ENCODE assay signal across 13 cellular contexts in genomic region chr10:59891349-59891748, GRCh38. TPM values are rescaled to one million over a fixed set of nuclear protein-coding genes. Genes with fewer than 3 reads are reported as not detected.
DNase-seq lines count a peak whose midpoint lies in the region; ATAC-seq and TF ChIP-seq lines count a peak whose summit lies in the region.
"Had no signal": no experiment of that assay in that cellular context is flagged by ENCODE, and none has a peak within 500 bp of the region (broad histone marks: within the 10 kb centered on the region; RNA-seq: fewer than 3 reads in every experiment).

No MANE protein-coding gene starts in this region.

- POLR2A ChIA-PET in MCF 10A (lab: Yijun Ruan, JAX) = interaction anchor here (0.6 to 1.5 kb wide), 2 partner anchors 16 to 26 kb away, joined by 3 read pairs; no protein-coding TSS in a partner anchor

- H3K4me1 ChIP-seq in smooth muscle cell (ENCODE audit: low read depth) = peaks cover 14% of the 10 kb centered on the region

- no peak for TF ChIP-seq CTCF in MCF 10A (IDR thresholded peaks at IDR 0.05; ENCODE audit: unreplicated experiment)
- TF ChIP-seq CTCF in smooth muscle cell (IDR thresholded peaks at IDR 0.05; ENCODE audit: borderline replicate concordance, insufficient read depth, poor library complexity, severe bottlenecking) = no peak
- no peak for TF ChIP-seq CTCF in foreskin fibroblast (IDR thresholded peaks at IDR 0.05; ENCODE audit: low read depth, low read length)

- H3K4me3 Mint-ChIP-seq in MCF 10A (ENCODE audit: unreplicated experiment) = no peak overlapping the region
- H3K4me3 Mint-ChIP-seq: activated CD8-positive, alpha-beta T cell treated with anti-CD3 and anti-CD28 coated beads, Interleukin-2, amount 10 ng/mL, durations not matched to agents 7 days and 5 days; immature natural killer cell; stimulated activated effector memory CD8-positive, alpha-beta T cell treated with anti-CD3 and anti-CD28 coated beads, Interleukin-12 subunit alpha, Interleukin-12 subunit beta, amount 100 ng/mL, for 72 hours had no signal

- H3K9me3 Mint-ChIP-seq in MCF 10A (ENCODE audit: unreplicated experiment) = no peaks in the 10 kb centered on the region
- H3K9me3 Mint-ChIP-seq: immature natural killer cell; stimulated activated effector memory CD8-positive, alpha-beta T cell treated with anti-CD3 and anti-CD28 coated beads, Interleukin-12 subunit alpha, Interleukin-12 subunit beta, amount 100 ng/mL, for 72 hours had no signal

- 79% methylated on average over 3 of the region's 3 CpGs for WGBS in smooth muscle cell (ENCODE audit: low lambda C conversion rate)

- H4K20me1 ChIP-seq in smooth muscle cell (ENCODE audit: low read depth) = peaks cover 100% of the 10 kb centered on the region

- CTCF ChIA-PET in MCF 10A (lab: Yijun Ruan, JAX) = interaction anchor here (3.6 to 6.0 kb wide), 2 partner anchors 15 to 26 kb away, joined by 19 to 41 read pairs; partner anchors contain the start of gene CCDC6

- intact Hi-C loops in MCF 10A (cut with micrococcal nuclease) (no loop called here), head of caudate nucleus (cut with DNase I) (no loop called here)

- H3K27me3 ChIP-seq in smooth muscle cell (ENCODE audit: low read depth) = no peaks in the 10 kb centered on the region

- ATAC-seq in GM19395 (IDR thresholded peaks at IDR 0.05; ENCODE audit: unreplicated experiment) = peak; percentile 63
- peak; percentile 53 for ATAC-seq in HG03045 (IDR thresholded peaks at IDR 0.05; ENCODE audit: unreplicated experiment)
- ATAC-seq in GM21619 (IDR thresholded peaks at IDR 0.05; ENCODE audit: unreplicated experiment) = no peak
- ATAC-seq: activated CD8-positive, alpha-beta T cell treated with anti-CD3 and anti-CD28 coated beads, Interleukin-2, amount 10 ng/mL, durations not matched to agents 7 days and 5 days; Panc1; stimulated activated effector memory CD8-positive, alpha-beta T cell treated with anti-CD3 and anti-CD28 coated beads, Interleukin-12 subunit alpha, Interleukin-12 subunit beta, amount 100 ng/mL, for 72 hours had no signal

- no peak overlapping the region for H2AFZ ChIP-seq in smooth muscle cell (ENCODE audit: low read depth)

- H3K27me3 Mint-ChIP-seq in MCF 10A (ENCODE audit: insufficient read depth, unreplicated experiment) = no peaks in the 10 kb centered on the region

- DNase-seq in CD1c-positive myeloid dendritic cell (ENCODE audit: extremely low spot score) (peak; percentile 39), MCF 10A (ENCODE audit: unreplicated experiment) (no peak), smooth muscle cell (lab: John Stamatoyannopoulos, UW; ENCODE audit: unreplicated experiment) (no peak), foreskin fibroblast (no peak), head of caudate nucleus (no peak)
- DNase-seq: activated CD8-positive, alpha-beta T cell treated with anti-CD3 and anti-CD28 coated beads, Interleukin-2, amount 10 ng/mL, durations not matched to agents 7 days and 5 days; DND-41; immature natural killer cell had no signal

- H3K36me3 Mint-ChIP-seq in MCF 10A (ENCODE audit: insufficient read depth, unreplicated experiment) = peaks cover 14% of the 10 kb centered on the region

- peaks cover 37% of the 10 kb centered on the region for H3K4me1 Mint-ChIP-seq in MCF 10A (ENCODE audit: insufficient read depth, unreplicated experiment)

- no peaks in the 10 kb centered on the region for H3F3A ChIP-seq in smooth muscle cell (ENCODE audit: low read depth)

- H3K27ac Mint-ChIP-seq in MCF 10A (ENCODE audit: low read depth, unreplicated experiment) = peak overlapping the region; percentile 5
- H3K27ac Mint-ChIP-seq: activated CD8-positive, alpha-beta T cell treated with anti-CD3 and anti-CD28 coated beads, Interleukin-2, amount 10 ng/mL, durations not matched to agents 7 days and 5 days had no signal

- H3K9ac ChIP-seq in smooth muscle cell (ENCODE audit: low read depth) = no peak overlapping the region

- H3K4me2 ChIP-seq in smooth muscle cell = no peak overlapping the region

- no peaks in the 10 kb centered on the region for H3K9me3 ChIP-seq in smooth muscle cell (replicated peaks; ENCODE audit: low read depth)

- H3K27ac ChIP-seq in smooth muscle cell (ENCODE audit: low read depth) = no peak overlapping the region

- H3K36me3 ChIP-seq in smooth muscle cell (ENCODE audit: low read depth) = no peaks in the 10 kb centered on the region

- H3K79me2 ChIP-seq in smooth muscle cell (ENCODE audit: low read depth) = peaks cover 95% of the 10 kb centered on the region

- BruUV-seq in MCF 10A (replicated peaks; lab: Mats Ljungman, UMichigan) = no TSS peak

- no peak overlapping the region for H3K4me3 ChIP-seq in smooth muscle cell
- H3K4me3 ChIP-seq in foreskin fibroblast (ENCODE audit: low read depth in 1 of 2, low read length in 2 of 2) = no peak overlapping the region

RNA-seq across cellular contexts. Expression of gene CCDC6, which starts 15.0 kb away (rescaled TPM):
- 56.6 and 66.4 TPM in 2 replicates for total RNA-seq in MCF 10A (2022)
- total RNA-seq in smooth muscle cell = 35.1 and 36.8 TPM in 2 replicates
- 13.7 and 15.3 TPM in 2 replicates for polyA plus RNA-seq in smooth muscle cell
